ENCODE assay signal across 15 cellular contexts in genomic region chr10:31149835-31150512, GRCh38.
"Had no signal": no experiment of that assay in that cellular context is flagged by ENCODE, and none has a peak within 500 bp of the region (broad histone marks: within the 10 kb centered on the region; RNA-seq: fewer than 3 reads in every experiment).

No MANE protein-coding gene starts in this region.

- H3K9me3 Mint-ChIP-seq: immature natural killer cell; stimulated activated effector memory CD8-positive, alpha-beta T cell treated with anti-CD3 and anti-CD28 coated beads, Interleukin-12 subunit alpha, Interleukin-12 subunit beta, amount 100 ng/mL, for 72 hours; T-helper 2 cell treated with Interferon-gamma antibody and Interleukin-4, amounts not matched to agents 5 μg/mL and 100 μg/mL, for 36 hours had no signal

- DNase-seq: activated CD4-positive, alpha-beta T cell treated with anti-CD3 and anti-CD28 coated beads, Interleukin-2, amount 50 U/mL, for 4 hours; activated CD8-positive, alpha-beta memory T cell treated with anti-CD3 and anti-CD28 coated beads, Interleukin-2, amount 10 ng/mL, durations not matched to agents 7 days and 5 days; activated naive CD4-positive, alpha-beta T cell treated with anti-CD3 and anti-CD28 coated beads, Interleukin-2, amount 50 U/mL, for 16 hours; activated T-cell treated with anti-CD3 and anti-CD28 coated beads, Interleukin-2, amount 50 U/mL, for 24 hours; colonic mucosa; glutamatergic neuron; immature natural killer cell; lower lobe of right lung; midbrain; thyroid gland had no signal

- H3K36me3 ChIP-seq: colonic mucosa, lower lobe of right lung, thyroid gland had no signal

- H3K36me3 Mint-ChIP-seq: immature natural killer cell; stimulated activated effector memory CD8-positive, alpha-beta T cell treated with anti-CD3 and anti-CD28 coated beads, Interleukin-12 subunit alpha, Interleukin-12 subunit beta, amount 100 ng/mL, for 72 hours had no signal

- H3K27me3 ChIP-seq: colonic mucosa, thyroid gland had no signal

- H3K27ac ChIP-seq: colonic mucosa, lower lobe of right lung, thyroid gland had no signal

- H3K27me3 Mint-ChIP-seq: activated CD8-positive, alpha-beta memory T cell treated with anti-CD3 and anti-CD28 coated beads, Interleukin-2, amount 10 ng/mL, durations not matched to agents 7 days and 5 days had no signal

- H3K4me3 ChIP-seq: colonic mucosa, lower lobe of right lung, thyroid gland had no signal

- H3K9me3 ChIP-seq: colonic mucosa, lower lobe of right lung, thyroid gland had no signal

- ATAC-seq: activated CD4-positive, CD25-positive, alpha-beta regulatory T cell treated with anti-CD3 and anti-CD28 coated beads, Interleukin-2, amount 50 U/mL, for 24 hours; activated CD8-positive, alpha-beta memory T cell treated with anti-CD3 and anti-CD28 coated beads, Interleukin-2, amount 10 ng/mL, durations not matched to agents 7 days and 5 days; esophagus mucosa; lower lobe of right lung; stimulated activated effector memory CD8-positive, alpha-beta T cell treated with anti-CD3 and anti-CD28 coated beads, Interleukin-12 subunit alpha, Interleukin-12 subunit beta, amount 100 ng/mL, for 72 hours had no signal

- H3K27ac Mint-ChIP-seq: activated CD8-positive, alpha-beta memory T cell treated with anti-CD3 and anti-CD28 coated beads, Interleukin-2, amount 10 ng/mL, durations not matched to agents 7 days and 5 days; activated T-cell treated with anti-CD3 and anti-CD28 coated beads, Interleukin-2, amount 50 U/mL, for 24 hours; immature natural killer cell; stimulated activated effector memory CD8-positive, alpha-beta T cell treated with anti-CD3 and anti-CD28 coated beads, Interleukin-12 subunit alpha, Interleukin-12 subunit beta, amount 100 ng/mL, for 72 hours; T-helper 2 cell treated with Interferon-gamma antibody and Interleukin-4, amounts not matched to agents 5 μg/mL and 100 μg/mL, for 36 hours had no signal

- H3K4me1 ChIP-seq: colonic mucosa had no signal

- H3K4me3 Mint-ChIP-seq: activated CD8-positive, alpha-beta memory T cell treated with anti-CD3 and anti-CD28 coated beads, Interleukin-2, amount 10 ng/mL, durations not matched to agents 7 days and 5 days; activated T-cell treated with anti-CD3 and anti-CD28 coated beads, Interleukin-2, amount 50 U/mL, for 24 hours; immature natural killer cell; neural crest cell; stimulated activated effector memory CD8-positive, alpha-beta T cell treated with anti-CD3 and anti-CD28 coated beads, Interleukin-12 subunit alpha, Interleukin-12 subunit beta, amount 100 ng/mL, for 72 hours; T-helper 2 cell treated with Interferon-gamma antibody and Interleukin-4, amounts not matched to agents 5 μg/mL and 100 μg/mL, for 36 hours had no signal
